Comparison of ENCODE assay signal across 8 cellular contexts in genomic region chr2:164917296-164917903, GRCh38. TPM values are rescaled to one million over a fixed set of nuclear protein-coding genes. Genes with fewer than 3 reads are reported as not detected.
DNase-seq lines count a peak whose midpoint lies in the region; ATAC-seq and TF ChIP-seq lines count a peak whose summit lies in the region.

No MANE protein-coding gene starts in this region.

- H3K4me3 ChIP-seq in epithelial cell of esophagus (ENCODE audit: low read length) (no peak overlapping the region), spleen (no peak overlapping the region)

- ATAC-seq in omental fat pad (ENCODE audit: low FRiP score): peak; percentile 56
- ATAC-seq in GM19397 (IDR thresholded peaks at IDR 0.05; ENCODE audit: unreplicated experiment): no peak
- no peak for ATAC-seq in GM21529 (IDR thresholded peaks at IDR 0.05; ENCODE audit: unreplicated experiment)

- no peaks in the 10 kb centered on the region for H3K9me3 ChIP-seq in spleen

- H3K27me3 ChIP-seq in spleen (replicated peaks in 1 of 7): no peaks in the 10 kb centered on the region

- DNase-seq in GM13977 (ENCODE audit: low spot score): no peak
- peak; percentile 47 for DNase-seq in NCI-H774 (lab: John Stamatoyannopoulos, UW)
- peak; percentile 71 for DNase-seq in epithelial cell of esophagus (ENCODE audit: low read depth)
- no peak for DNase-seq in omental fat pad (ENCODE audit: low spot score)
- DNase-seq in spleen: no peak
- DNase-seq in activated CD8-positive, alpha-beta memory T cell treated with anti-CD3 and anti-CD28 coated beads, Interleukin-2, amount 50 U/mL, for 4 hours: no peak

- TF ChIP-seq CTCF in GM13977 (IDR thresholded peaks at IDR 0.05; ENCODE audit: extremely low read depth, insufficient read depth, missing control alignments): peak; percentile 1
- TF ChIP-seq CTCF in epithelial cell of esophagus (IDR thresholded peaks at IDR 0.05; ENCODE audit: insufficient read depth, low read depth, low read length, missing control alignments): peak; percentile 87
- TF ChIP-seq CTCF in omental fat pad (IDR thresholded peaks at IDR 0.05): no peak
- peak in 1 of 11 experiments; percentile 26 for TF ChIP-seq CTCF in spleen (IDR thresholded peaks at IDR 0.05 in 8 of 11, conservative IDR thresholded peaks at IDR 0.05 in 3 of 11)

- H3K4me1 ChIP-seq in spleen: peaks cover 0 to 19% (median 7%) of the 10 kb centered on the region in 6 donors

- no peak overlapping the region for H3K27ac ChIP-seq in spleen

- intact Hi-C loops in spleen (cut with DNase I; ENCODE audit: low total_unique reads): loop anchor here (10.0 kb wide), 1 partner anchor 183 kb away; no protein-coding TSS in a partner anchor

- 48 to 69% (median 59%) methylated on average over 3 of the region's 3 CpGs for WGBS in spleen, 5 donors

- no peak for TF ChIP-seq POLR2A in spleen (IDR thresholded peaks at IDR 0.05)

- in situ Hi-C loops in GM13977 (cut with MboI; ENCODE audit: low pct_unique_long_range_greater_than_20kb, low sequenced_read_pairs, unreplicated experiment): loop anchor here (25.0 kb wide), 1 partner anchor 180 kb away; no protein-coding TSS in a partner anchor

- H3K36me3 ChIP-seq in spleen: no peaks in the 10 kb centered on the region

RNA-seq across cellular contexts. Expression of gene SLC38A11, which starts 37.9 kb away (rescaled TPM):
- total RNA-seq in omental fat pad: 1 to 10 TPM in 1 of 4 donors, under 1 TPM in 3; 0.19 to 9.9 (median 0.77) TPM
- total RNA-seq in spleen: 10 to 100 TPM in 6 of 7 donors, 1 to 10 TPM in 1; 5.8 to 41.4 (median 27.9) TPM
- polyA plus RNA-seq in spleen: 10 to 100 TPM in 2 of 3 donors, 1 to 10 TPM in 1; 8.5 to 48.6 (median 16.6) TPM

Comparison
In these comparisons a context has a peak if more than half of its experiments do, and no peak if none do; other contexts are left out.
1. DNase-seq: peak in NCI-H774 (single experiment) and epithelial cell of esophagus (single experiment); none in GM13977 (single experiment), omental fat pad (single experiment), spleen (single experiment) and activated CD8-positive, alpha-beta memory T cell treated with anti-CD3 and anti-CD28 coated beads, Interleukin-2, amount 50 U/mL, for 4 hours (single experiment).
2. CTCF ChIP-seq: peak in GM13977 (single experiment) and epithelial cell of esophagus (single experiment); none in omental fat pad (0 of 3).